In the genomic region with DNA sequence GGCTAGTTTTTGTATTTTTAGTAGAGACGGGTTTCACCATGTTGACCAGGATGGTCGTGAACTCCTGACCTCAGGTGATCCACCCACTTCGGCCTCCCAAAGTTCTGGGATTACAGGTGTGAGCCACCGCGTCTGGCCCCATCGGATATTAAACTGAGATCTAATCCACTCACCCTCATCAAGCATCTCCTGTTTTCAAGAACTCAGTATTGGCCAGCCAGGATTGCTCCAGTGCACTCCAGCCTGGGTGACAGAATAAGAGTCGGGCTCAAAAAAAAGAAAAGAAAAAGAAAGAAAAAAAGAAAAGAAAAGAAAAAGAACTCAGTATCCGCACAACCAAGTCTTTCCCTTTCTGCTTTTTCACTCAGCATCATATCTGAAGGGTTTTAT, we compare ENCODE assay signal across 15 cellular contexts.
DNase-seq lines count a peak whose midpoint lies in the region; ATAC-seq, FAIRE-seq and TF ChIP-seq lines count a peak whose summit lies in the region.
"Had no signal": no experiment of that assay in that cellular context is flagged by ENCODE, and none has a peak within 500 bp of the region (broad histone marks: within the 10 kb centered on the region; RNA-seq: fewer than 3 reads in every experiment).

No MANE protein-coding gene starts in this region.

- FAIRE-seq in HepG2 (lab: Jason Lieb, UNC) = no peak
- FAIRE-seq: K562 had no signal

- CTCF ChIA-PET in HepG2 (lab: Yijun Ruan, JAX; ENCODE audit: low intra/inter-chr PET ratio, low total read pairs) = no interaction called here

- no peak for TF ChIP-seq CTCF in liver (IDR thresholded peaks at IDR 0.05; ENCODE audit: low read depth, low read length, missing input control)
- no peak for TF ChIP-seq CTCF in HepG2 (CRISPR knock-in tag; IDR thresholded peaks at IDR 0.05)
- no peak for TF ChIP-seq CTCF in VCaP (conservative IDR thresholded peaks at IDR 0.05)
- TF ChIP-seq CTCF in fibroblast of the aortic adventitia (IDR thresholded peaks at IDR 0.05; ENCODE audit: insufficient read depth, low read length) = no peak

- intact Hi-C loops in HepG2 (cut with micrococcal nuclease; ENCODE audit: unreplicated experiment) = no loop called here

- no peak overlapping the region for H2AFZ ChIP-seq in HepG2 (ENCODE audit: low read length)

- no TSS peak for BruUV-seq in HepG2 (replicated peaks; lab: Mats Ljungman, UMichigan)

- H3K27me3 ChIP-seq in liver (ENCODE audit: control insufficient read depth in 4 of 4, insufficient read depth in 4 of 4, low read length in 3 of 4) (no peaks in the 10 kb centered on the region), HepG2 (ENCODE audit: control insufficient read depth in 1 of 2, insufficient read depth in 2 of 2, low read length in 2 of 2) (no peaks in the 10 kb centered on the region), subcutaneous abdominal adipose tissue (ENCODE audit: control insufficient read depth in 5 of 5, insufficient read depth in 4 of 5, low read length in 5 of 5) (no peaks in the 10 kb centered on the region), HAP-1 (ENCODE audit: low read depth) (no peaks in the 10 kb centered on the region)
- H3K27me3 ChIP-seq: Peyer's patch, uterus had no signal

- no peak overlapping the region for H3K9ac ChIP-seq in liver (ENCODE audit: low read depth in 1 of 2, low read length in 2 of 2)
- H3K9ac ChIP-seq in HepG2 (ENCODE audit: insufficient read depth, low read depth, low read length) = no peak overlapping the region
- no peak overlapping the region for H3K9ac ChIP-seq in subcutaneous abdominal adipose tissue (ENCODE audit: low read length in 5 of 5)

- in situ Hi-C loops in HepG2 (cut with HindIII; ENCODE audit: extremely low pct_ligation_motif_present, low pct_unique_long_range_greater_than_20kb) = no loop called here
- in situ Hi-C loops in HAP-1 (cut with MboI; ENCODE audit: low sequenced_read_pairs) = no loop called here

- no peaks in the 10 kb centered on the region for H3K36me3 ChIP-seq in liver (ENCODE audit: control insufficient read depth in 4 of 4, insufficient read depth in 3 of 4, low read depth in 1 of 4, low read length in 3 of 4)
- no peaks in the 10 kb centered on the region for H3K36me3 ChIP-seq in HepG2 (replicated peaks in 1 of 2; ENCODE audit: control insufficient read depth in 1 of 2, insufficient read depth in 2 of 2, low read length in 2 of 2)
- H3K36me3 ChIP-seq in subcutaneous abdominal adipose tissue (ENCODE audit: control insufficient read depth in 5 of 5, insufficient read depth in 5 of 5, low read length in 5 of 5) = no peaks in the 10 kb centered on the region
- H3K36me3 ChIP-seq in HAP-1 (replicated peaks) = peaks cover 30% of the 10 kb centered on the region
- H3K36me3 ChIP-seq: Peyer's patch, uterus had no signal

- no peak for ATAC-seq in HepG2
- ATAC-seq in GM21515 (IDR thresholded peaks at IDR 0.05; ENCODE audit: unreplicated experiment) = no peak
- ATAC-seq: K562 had no signal

- H3K9me3 ChIP-seq in liver (ENCODE audit: control insufficient read depth in 4 of 4, low read length in 3 of 4) = no peaks in the 10 kb centered on the region
- H3K9me3 ChIP-seq in HepG2 (ENCODE audit: low read length) = no peaks in the 10 kb centered on the region
- peaks cover 0 to 3% (median 0%) of the 10 kb centered on the region in 5 donors for H3K9me3 ChIP-seq in subcutaneous abdominal adipose tissue (ENCODE audit: control insufficient read depth in 5 of 5, low read length in 5 of 5)
- H3K9me3 ChIP-seq in HAP-1 = peaks cover 7% of the 10 kb centered on the region
- H3K9me3 ChIP-seq: Peyer's patch, uterus had no signal

- TF ChIP-seq EP300 in HepG2 (IDR thresholded peaks at IDR 0.05; ENCODE audit: low read depth in 2 of 2, low read length in 2 of 2) (no peak), HepG2 (CRISPR knock-in tag; IDR thresholded peaks at IDR 0.05; ENCODE audit: borderline replicate concordance) (no peak)

- H3K4me2 ChIP-seq in HepG2 (ENCODE audit: low read depth, low read length) = no peak overlapping the region

- H3K4me3 ChIP-seq in liver (ENCODE audit: low read depth in 1 of 3, low read length in 3 of 3) = peak overlapping the region in 2 of 3 donors; percentile 59 to 63
- no peak overlapping the region for H3K4me3 ChIP-seq in HepG2 (replicated peaks in 1 of 3; ENCODE audit: insufficient read depth in 1 of 3, low read depth in 2 of 3, low read length in 3 of 3)
- H3K4me3 ChIP-seq in fibroblast of the aortic adventitia (ENCODE audit: low read depth, low read length) = peak overlapping the region; percentile 45
- H3K4me3 ChIP-seq in subcutaneous abdominal adipose tissue (ENCODE audit: low read depth in 1 of 5, low read length in 5 of 5) = peak overlapping the region; percentile 6 to 60 (median 56)
- no peak overlapping the region for H3K4me3 ChIP-seq in HAP-1
- H3K4me3 ChIP-seq: K562 had no signal

- H3K79me2 ChIP-seq in HepG2 (ENCODE audit: insufficient read depth, low read length) = no peaks in the 10 kb centered on the region

- DNase-seq in HepG2 (ENCODE audit: low spot score) (no peak), fibroblast of the aortic adventitia (ENCODE audit: low read depth) (no peak), HAP-1 (ENCODE audit: low spot score in 2 of 2) (no peak), HT-29 (ENCODE audit: low spot score) (no peak)
- DNase-seq: activated CD4-positive, alpha-beta memory T cell treated with anti-CD3 and anti-CD28 coated beads, Interleukin-2, amount 10 ng/mL, durations not matched to agents 7 days and 5 days; activated naive CD4-positive, alpha-beta T cell treated with anti-CD3 and anti-CD28 coated beads for 36 hours; DMS153; GOT3 had no signal

- H3K27ac ChIP-seq in liver (ENCODE audit: low read depth in 1 of 2, low read length in 2 of 2) = no peak overlapping the region
- no peak overlapping the region for H3K27ac ChIP-seq in HepG2 (ENCODE audit: extremely low read length, insufficient read depth, low read length)
- H3K27ac ChIP-seq in VCaP = peak overlapping the region; percentile 40; the same call in 1 of the 2 replicates
- no peak overlapping the region for H3K27ac ChIP-seq in subcutaneous abdominal adipose tissue (ENCODE audit: low read depth, low read length)
- H3K27ac ChIP-seq: uterus had no signal

- 93% methylated on average over 8 of the region's 8 CpGs for WGBS in liver
- WGBS in HepG2 (ENCODE audit: low lambda C conversion rate) = 92% methylated on average over 8 of the region's 8 CpGs

- H3K4me1 ChIP-seq in liver (ENCODE audit: control insufficient read depth in 4 of 4, insufficient read depth in 4 of 4, low read length in 3 of 4) = peaks cover 0 to 13% (median 8%) of the 10 kb centered on the region in 4 donors
- no peaks in the 10 kb centered on the region for H3K4me1 ChIP-seq in HepG2 (ENCODE audit: insufficient read depth, low read length)
- peaks cover 0 to 4% (median 2%) of the 10 kb centered on the region in 5 donors for H3K4me1 ChIP-seq in subcutaneous abdominal adipose tissue (ENCODE audit: control insufficient read depth in 5 of 5, insufficient read depth in 5 of 5, low read length in 5 of 5)
- no peaks in the 10 kb centered on the region for H3K4me1 ChIP-seq in HAP-1
- H3K4me1 ChIP-seq: Peyer's patch, uterus had no signal

- no peaks in the 10 kb centered on the region for H4K20me1 ChIP-seq in HepG2 (ENCODE audit: insufficient read depth, low read length)

- POLR2A ChIA-PET in HepG2 (lab: Yijun Ruan, JAX) = no interaction called here

- TF ChIP-seq RAD21 in liver (IDR thresholded peaks at IDR 0.05) = no peak
- no peak for TF ChIP-seq RAD21 in HepG2 (CRISPR knock-in tag; IDR thresholded peaks at IDR 0.05)

- no peak for TF ChIP-seq POLR2A in HepG2 (IDR thresholded peaks at IDR 0.05; ENCODE audit: insufficient read depth in 1 of 2, low read depth in 2 of 2, low read length in 2 of 2)

TF ChIP-seq in liver, 16 proteins besides CTCF, POLR2A, EP300 and RAD21 (continues in another document):
- TF ChIP-seq JUND (IDR thresholded peaks at IDR 0.05) = no peak
- TF ChIP-seq, protein P1, sequence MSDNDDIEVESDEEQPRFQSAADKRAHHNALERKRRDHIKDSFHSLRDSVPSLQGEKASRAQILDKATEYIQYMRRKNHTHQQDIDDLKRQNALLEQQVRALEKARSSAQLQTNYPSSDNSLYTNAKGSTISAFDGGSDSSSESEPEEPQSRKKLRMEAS (IDR thresholded peaks at IDR 0.05) = no peak
- TF ChIP-seq HNF4G (IDR thresholded peaks at IDR 0.05) = no peak
- no peak for TF ChIP-seq RXRA (IDR thresholded peaks at IDR 0.05)

TF ChIP-seq in HepG2, 621 proteins besides CTCF, POLR2A, EP300 and RAD21:
- TF ChIP-seq RBFOX2 (IDR thresholded peaks at IDR 0.05; ENCODE audit: low read depth, low read length) = no peak
- TF ChIP-seq, protein P2, sequence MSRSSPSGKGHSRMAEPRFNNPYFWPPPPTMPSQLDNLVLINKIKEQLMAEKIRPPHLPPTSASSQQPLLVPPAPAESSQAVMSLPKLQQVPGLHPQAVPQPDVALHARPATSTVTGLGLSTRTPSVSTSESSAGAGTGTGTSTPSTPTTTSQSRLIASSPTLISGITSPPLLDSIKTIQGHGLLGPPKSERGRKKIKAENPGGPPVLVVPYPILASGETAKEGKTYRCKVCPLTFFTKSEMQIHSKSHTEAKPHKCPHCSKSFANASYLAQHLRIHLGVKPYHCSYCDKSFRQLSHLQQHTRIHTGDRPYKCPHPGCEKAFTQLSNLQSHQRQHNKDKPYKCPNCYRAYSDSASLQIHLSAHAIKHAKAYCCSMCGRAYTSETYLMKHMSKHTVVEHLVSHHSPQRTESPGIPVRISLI (CRISPR knock-in tag; IDR thresholded peaks at IDR 0.05; ENCODE audit: borderline replicate concordance) = no peak

Comparison
In these comparisons a context has a peak if more than half of its experiments do, and no peak if none do; other contexts are left out.
1. H3K4me3 ChIP-seq: peak in liver (2 of 3), fibroblast of the aortic adventitia (single experiment) and subcutaneous abdominal adipose tissue (5 of 5); none in HepG2 (0 of 3) and HAP-1 (single experiment).